ENCODE assay signal across 14 cellular contexts in the genomic region with DNA sequence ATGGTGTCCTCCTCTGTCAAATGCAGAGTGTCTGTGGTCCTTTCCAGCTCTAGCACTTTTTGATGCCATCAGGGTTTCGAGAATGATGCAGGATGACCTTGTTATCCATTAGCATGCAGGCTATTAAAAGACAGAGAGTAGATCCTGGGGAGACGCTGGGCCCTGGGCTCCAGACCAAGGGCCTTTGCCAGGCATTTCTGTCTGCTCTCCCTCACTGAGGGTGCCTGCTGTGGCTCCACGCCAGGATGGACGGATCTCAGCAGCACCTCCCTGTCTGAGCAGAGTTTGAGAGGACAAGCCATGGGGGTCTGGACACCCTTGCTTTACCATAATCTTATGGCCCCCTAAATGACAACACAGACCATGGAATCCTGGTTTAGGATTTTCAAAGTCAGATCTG.
"Had no signal": no experiment of that assay in that cellular context is flagged by ENCODE, and none has a peak within 500 bp of the region (broad histone marks: within the 10 kb centered on the region; RNA-seq: fewer than 3 reads in every experiment).

No MANE protein-coding gene starts in this region.

- H3K4me1 Mint-ChIP-seq: naive thymus-derived CD8-positive, alpha-beta T cell had no signal

- H3K4me3 Mint-ChIP-seq: naive thymus-derived CD8-positive, alpha-beta T cell; stimulated activated naive CD8-positive, alpha-beta T cell treated with anti-CD3 and anti-CD28 coated beads, Interleukin-15, Interleukin-2, amounts not matched to agents 100 ng/mL and 50 ng/mL, for 24 hours had no signal

- H3K36me3 Mint-ChIP-seq: naive thymus-derived CD8-positive, alpha-beta T cell had no signal

- DNase-seq: dermis blood vessel endothelial cell; esophagus squamous epithelium; foreskin fibroblast; kidney; left colon; mammary epithelial cell; mucosa of descending colon; naive thymus-derived CD8-positive, alpha-beta T cell; posterior cingulate gyrus; small intestine; stimulated activated CD4-positive, alpha-beta T cell treated with anti-CD3 and anti-CD28 coated beads, Interleukin-12 subunit alpha, Interleukin-12 subunit beta, amount 100 ng/mL, for 4 hours; stimulated activated CD4-positive, alpha-beta T cell treated with anti-CD3 and anti-CD28 coated beads, Interleukin-2, amount 100 ng/mL, for 48 hours; transverse colon had no signal

- H3K9me3 Mint-ChIP-seq: naive thymus-derived CD8-positive, alpha-beta T cell; stimulated activated naive CD8-positive, alpha-beta T cell treated with anti-CD3 and anti-CD28 coated beads, Interleukin-15, Interleukin-2, amounts not matched to agents 100 ng/mL and 50 ng/mL, for 24 hours had no signal

- H3K27me3 Mint-ChIP-seq: stimulated activated naive CD8-positive, alpha-beta T cell treated with anti-CD3 and anti-CD28 coated beads, Interleukin-15, Interleukin-2, amounts not matched to agents 100 ng/mL and 50 ng/mL, for 24 hours had no signal

- H3K27ac Mint-ChIP-seq: naive thymus-derived CD8-positive, alpha-beta T cell; stimulated activated naive CD8-positive, alpha-beta T cell treated with anti-CD3 and anti-CD28 coated beads, Interleukin-15, Interleukin-2, amounts not matched to agents 100 ng/mL and 50 ng/mL, for 24 hours had no signal

- ATAC-seq: left colon; naive thymus-derived CD8-positive, alpha-beta T cell had no signal
